In the genomic region with DNA sequence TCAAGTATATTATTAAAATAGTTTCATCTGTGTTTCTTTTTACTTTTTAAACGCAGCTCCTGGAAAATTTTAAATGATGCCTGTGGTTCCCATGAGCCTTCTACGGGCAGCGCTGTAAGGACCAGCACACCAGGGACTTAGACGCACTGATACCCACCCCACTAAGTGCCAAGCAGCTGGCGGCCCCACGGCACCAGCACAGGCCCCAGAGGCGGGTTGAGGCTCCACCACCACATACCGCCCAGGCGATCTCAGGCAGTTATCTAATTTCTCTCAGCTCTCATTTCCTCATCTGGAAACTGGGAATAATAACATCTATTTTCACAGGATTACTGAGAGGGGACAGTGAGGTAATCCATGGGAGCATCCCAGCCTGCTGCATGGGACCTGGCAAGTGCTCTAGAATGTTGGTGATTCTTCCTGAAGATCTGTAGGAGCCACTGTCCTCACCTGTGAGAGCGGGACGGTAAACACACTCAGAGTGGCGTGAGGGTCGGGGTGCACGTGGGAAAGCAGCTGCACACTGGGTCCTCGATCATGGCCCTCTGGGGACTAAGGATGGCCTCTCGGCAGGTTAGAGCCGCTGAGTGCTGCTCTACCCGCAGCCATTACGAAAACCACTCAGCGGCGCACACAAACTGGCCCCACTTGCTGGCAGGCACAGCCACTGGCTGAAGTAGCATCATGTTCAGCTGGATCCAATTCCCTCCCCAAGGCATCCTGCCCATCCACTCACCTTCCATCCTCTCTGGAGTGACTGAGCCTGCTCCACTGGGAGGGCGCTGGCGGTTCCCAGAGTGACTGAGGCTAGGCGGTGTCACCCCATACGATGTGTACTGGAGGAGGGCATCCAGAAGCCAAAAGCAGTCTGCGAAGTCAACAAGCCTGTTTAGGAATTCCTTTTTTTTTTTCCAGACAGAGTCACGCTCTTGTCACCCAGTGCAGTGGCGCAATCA, we compare ENCODE assay signal across 28 cellular contexts. TPM values are rescaled to one million over a fixed set of nuclear protein-coding genes. Genes with fewer than 3 reads are reported as not detected.
DNase-seq lines count a peak whose midpoint lies in the region; ATAC-seq, FAIRE-seq and TF ChIP-seq lines count a peak whose summit lies in the region.
"Had no signal": no experiment of that assay in that cellular context is flagged by ENCODE, and none has a peak within 500 bp of the region (broad histone marks: within the 10 kb centered on the region; RNA-seq: fewer than 3 reads in every experiment).

No MANE protein-coding gene starts in this region.

- in situ Hi-C loops in HepG2 (cut with HindIII; ENCODE audit: extremely low pct_ligation_motif_present, low pct_unique_long_range_greater_than_20kb) (no loop called here), K562 (cut with MboI) (loop anchor here (5.0 to 10.0 kb wide), 3 partner anchors 103 to 425 kb away; no protein-coding TSS in a partner anchor)

- H3K4me2 ChIP-seq in HepG2 (ENCODE audit: low read depth, low read length) (no peak overlapping the region), K562 (ENCODE audit: insufficient read depth, low read length) (no peak overlapping the region), osteoblast (ENCODE audit: insufficient read depth, low read length) (no peak overlapping the region)
- H3K4me2 ChIP-seq: SK-N-SH had no signal

- no peak for TF ChIP-seq EP300 in HepG2 (IDR thresholded peaks at IDR 0.05; ENCODE audit: low read depth in 2 of 2, low read length in 2 of 2)
- no peak for TF ChIP-seq EP300 in HepG2 (CRISPR knock-in tag; IDR thresholded peaks at IDR 0.05; ENCODE audit: borderline replicate concordance)
- no peak for TF ChIP-seq EP300 in K562 (IDR thresholded peaks at IDR 0.05; ENCODE audit: low read length)

- H3K9me1 ChIP-seq in K562 (ENCODE audit: control insufficient read depth, insufficient read depth, low read length): peaks cover 4% of the 10 kb centered on the region

- TF ChIP-seq CTCF in HepG2 (CRISPR knock-in tag; IDR thresholded peaks at IDR 0.05) (no peak), right lobe of liver (IDR thresholded peaks at IDR 0.05) (no peak), K562 (IDR thresholded peaks at IDR 0.05 in 2 of 3, conservative IDR thresholded peaks at IDR 0.05 in 1 of 3; ENCODE audit: insufficient read depth in 2 of 3, low read depth in 1 of 3, low read length in 3 of 3) (no peak), osteoblast (IDR thresholded peaks at IDR 0.05; ENCODE audit: extremely low read depth, low read depth, low read length) (no peak), upper lobe of right lung (IDR thresholded peaks at IDR 0.05) (no peak)

- H3K9me3 ChIP-seq in HepG2 (ENCODE audit: low read length) (no peaks in the 10 kb centered on the region), right lobe of liver (no peaks in the 10 kb centered on the region), K562 (replicated peaks; ENCODE audit: control insufficient read depth, insufficient read depth, low read depth, low read length) (no peaks in the 10 kb centered on the region), osteoblast (ENCODE audit: low read depth, low read length) (no peaks in the 10 kb centered on the region), upper lobe of right lung (no peaks in the 10 kb centered on the region), SJCRH30 (replicated peaks) (no peaks in the 10 kb centered on the region)
- H3K9me3 ChIP-seq: Caco-2, MG63, SK-N-SH had no signal

- BruUV-seq in HepG2 (replicated peaks; lab: Mats Ljungman, UMichigan) (no TSS peak), K562 (replicated peaks; lab: Mats Ljungman, UMichigan) (no TSS peak)

- DNase-seq in HepG2 (ENCODE audit: low spot score) (no peak), right lobe of liver (no peak), K562 (ENCODE audit: extremely low read depth in 1 of 4, low spot score in 3 of 4) (no peak), osteoblast (ENCODE audit: insufficient read length, low spot score, missing footprints) (peak; percentile 60), upper lobe of right lung (peak; percentile 46), SJCRH30 (no peak)
- DNase-seq in NK-92 treated with Interleukin-12 subunit alpha and Interleukin-12 subunit beta, amount 100 ng/mL, for 24 hours (lab: John Stamatoyannopoulos, UW): no peak
- DNase-seq: Caco-2; CD8-positive, alpha-beta T cell; GM23248; H7; KG1; MG63; NCI-H1048; NCI-H1417 treated with DMSO at 0.1 percent for 48 hours; NCI-H1694 treated with DMSO at 0.1 percent for 48 hours; NCI-H2227 treated with DMSO at 0.1 percent for 48 hours; NCI-H526 treated with DMSO at 0.1 percent for 48 hours; SHP77 treated with DMSO at 0.1 percent for 48 hours; SK-N-SH had no signal

- H3K36me3 ChIP-seq in HepG2 (replicated peaks in 1 of 2; ENCODE audit: control insufficient read depth in 1 of 2, insufficient read depth in 2 of 2, low read length in 2 of 2) (peaks cover 46 to 93% of the 10 kb centered on the region in 2 experiments), right lobe of liver (peaks cover 5 to 98% (median 33%) of the 10 kb centered on the region in 4 donors), K562 (ENCODE audit: control insufficient read depth, insufficient read depth, low read length) (peaks cover 94% of the 10 kb centered on the region), osteoblast (ENCODE audit: insufficient read depth, low read length) (peaks cover 74% of the 10 kb centered on the region), upper lobe of right lung (peaks cover 96% of the 10 kb centered on the region), SJCRH30 (no peaks in the 10 kb centered on the region)

- FAIRE-seq in HepG2 (lab: Jason Lieb, UNC) (no peak), K562 (lab: Jason Lieb, UNC) (no peak)
- FAIRE-seq: G401.6, GM12878, HTR-8/SVneo had no signal

- H3K4me1 ChIP-seq in HepG2 (ENCODE audit: insufficient read depth, low read length): no peaks in the 10 kb centered on the region
- no peaks in the 10 kb centered on the region for H3K4me1 ChIP-seq in right lobe of liver
- peaks cover 8 to 12% of the 10 kb centered on the region in 2 experiments; a peak in 3 of 5 replicates for H3K4me1 ChIP-seq in K562 (replicated peaks in 1 of 2; ENCODE audit: control insufficient read depth in 2 of 2, insufficient read depth in 2 of 2, low read length in 2 of 2)
- H3K4me1 ChIP-seq in osteoblast (ENCODE audit: insufficient read depth, low read length): no peaks in the 10 kb centered on the region
- H3K4me1 ChIP-seq in upper lobe of right lung: no peaks in the 10 kb centered on the region
- H3K4me1 ChIP-seq in SJCRH30: no peaks in the 10 kb centered on the region

- TF ChIP-seq RAD21 in HepG2 (CRISPR knock-in tag; IDR thresholded peaks at IDR 0.05): no peak
- no peak for TF ChIP-seq RAD21 in K562 (CRISPR knock-in tag; conservative IDR thresholded peaks at IDR 0.05 in 1 of 2, IDR thresholded peaks at IDR 0.05 in 1 of 2)

- intact Hi-C loops in HepG2 (cut with micrococcal nuclease; ENCODE audit: unreplicated experiment): no loop called here
- intact Hi-C loops in right lobe of liver (cut with DNase I): loop anchor here (5.0 to 10.0 kb wide), 2 partner anchors 95 to 143 kb away; a partner anchor contains a TSS
- intact Hi-C loops in K562 (cut with micrococcal nuclease): no loop called here
- intact Hi-C loops in upper lobe of right lung (cut with DNase I): no loop called here

- no peak overlapping the region for H3K4me3 ChIP-seq in HepG2 (replicated peaks in 1 of 3; ENCODE audit: insufficient read depth in 1 of 3, low read depth in 2 of 3, low read length in 3 of 3)
- no peak overlapping the region for H3K4me3 ChIP-seq in right lobe of liver
- no peak overlapping the region for H3K4me3 ChIP-seq in K562
- no peak overlapping the region for H3K4me3 ChIP-seq in osteoblast (ENCODE audit: insufficient read depth, low read length)
- H3K4me3 ChIP-seq in upper lobe of right lung: no peak overlapping the region
- H3K4me3 ChIP-seq in SJCRH30: no peak overlapping the region
- H3K4me3 ChIP-seq: GM12878, GM23248, MG63 had no signal

- no peak for TF ChIP-seq POLR2A in HepG2 (IDR thresholded peaks at IDR 0.05; ENCODE audit: insufficient read depth in 1 of 2, low read depth in 2 of 2, low read length in 2 of 2)
- no peak for TF ChIP-seq POLR2A in right lobe of liver (IDR thresholded peaks at IDR 0.05)
- TF ChIP-seq POLR2A in K562 (conservative IDR thresholded peaks at IDR 0.05): no peak

- H3K9ac ChIP-seq in HepG2 (ENCODE audit: insufficient read depth, low read depth, low read length) (no peak overlapping the region), K562 (ENCODE audit: insufficient read depth in 1 of 2, low read depth in 2 of 2, low read length in 2 of 2) (peak overlapping the region in 1 of 2 experiments; percentile 40; a peak in 1 of 4 replicates)
- H3K9ac ChIP-seq: GM23248, SK-N-SH had no signal

- H3K27ac ChIP-seq in HepG2 (ENCODE audit: extremely low read length, insufficient read depth, low read length): no peak overlapping the region
- no peak overlapping the region for H3K27ac ChIP-seq in right lobe of liver
- H3K27ac ChIP-seq in K562 (ENCODE audit: extremely low read depth, low read depth, low read length): no peak overlapping the region
- H3K27ac ChIP-seq in osteoblast (ENCODE audit: low read depth, low read length): no peak overlapping the region
- no peak overlapping the region for H3K27ac ChIP-seq in upper lobe of right lung
- no peak overlapping the region for H3K27ac ChIP-seq in SJCRH30
- H3K27ac ChIP-seq: C4-2B, GM23248, RWPE1 had no signal

- H3K79me2 ChIP-seq in HepG2 (ENCODE audit: insufficient read depth, low read length) (no peaks in the 10 kb centered on the region), K562 (ENCODE audit: control insufficient read depth, insufficient read depth, low read length) (no peaks in the 10 kb centered on the region), osteoblast (ENCODE audit: insufficient read depth, low read length) (no peaks in the 10 kb centered on the region)

- ATAC-seq in HepG2 (no peak), right lobe of liver (no peak), K562 (no peak), upper lobe of right lung (no peak), HG03432 (IDR thresholded peaks at IDR 0.05; ENCODE audit: unreplicated experiment) (no peak)
- ATAC-seq: CD8-positive, alpha-beta T cell; GM12878 had no signal

- H2AFZ ChIP-seq in HepG2 (ENCODE audit: low read length) (no peak overlapping the region), K562 (ENCODE audit: low read depth, low read length) (no peak overlapping the region), osteoblast (ENCODE audit: low read length) (no peak overlapping the region)
- H2AFZ ChIP-seq: GM23248 had no signal

- H4K20me1 ChIP-seq in HepG2 (ENCODE audit: insufficient read depth, low read length) (peaks cover 4% of the 10 kb centered on the region; the same call in 1 of the 2 replicates), K562 (replicated peaks; ENCODE audit: control insufficient read depth, insufficient read depth, low read length) (0 out of 2 replicates have a peak, but pooled peaks cover under 1% of the 10 kb centered on the region), osteoblast (ENCODE audit: insufficient read depth, low read length) (peaks cover 17% of the 10 kb centered on the region)

- 97% methylated on average over 28 of the region's 28 CpGs for WGBS in HepG2 (ENCODE audit: low lambda C conversion rate)
- 92% methylated on average over 6 of the region's 28 CpGs for WGBS in right lobe of liver (ENCODE audit: insufficient coverage, low coverage, low lambda C conversion rate, missing lambda C conversion rate)
- 96% methylated on average over 28 of the region's 28 CpGs for WGBS in K562 (ENCODE audit: insufficient coverage, low coverage, missing lambda C conversion rate)

- POLR2A ChIA-PET in HepG2 (lab: Yijun Ruan, JAX): no interaction called here
- POLR2A ChIA-PET in K562 (lab: Yijun Ruan, JAX): interaction anchor here (0.6 to 1.5 kb wide), 5 partner anchors 8 to 1702 kb away, joined by 3 to 8 read pairs (median 3); no protein-coding TSS in a partner anchor

- no peaks in the 10 kb centered on the region for H3K27me3 ChIP-seq in HepG2 (ENCODE audit: control insufficient read depth in 1 of 2, insufficient read depth in 2 of 2, low read length in 2 of 2)
- no peaks in the 10 kb centered on the region for H3K27me3 ChIP-seq in right lobe of liver
- no peaks in the 10 kb centered on the region for H3K27me3 ChIP-seq in K562 (ENCODE audit: control insufficient read depth in 2 of 2, insufficient read depth in 2 of 2, low read length in 2 of 2)
- no peaks in the 10 kb centered on the region for H3K27me3 ChIP-seq in osteoblast (ENCODE audit: insufficient read depth, low read length)
- H3K27me3 ChIP-seq in upper lobe of right lung: no peaks in the 10 kb centered on the region
- no peaks in the 10 kb centered on the region for H3K27me3 ChIP-seq in SJCRH30
- H3K27me3 ChIP-seq: MG63 had no signal

- CTCF ChIA-PET in HepG2 (lab: Yijun Ruan, JAX; ENCODE audit: low intra/inter-chr PET ratio, low total read pairs) (no interaction called here), K562 (lab: Yijun Ruan, JAX; ENCODE audit: low intra/inter-chr PET ratio) (no interaction called here)

RNA-seq across cellular contexts. Expression of a gene that starts 17.6 kb away (rescaled TPM):
- total RNA-seq in HepG2 (2016; rRNA removed; fragmentation: Illumina TruSeq; extraction: Trizol): 0.24 TPM in 1 of 2 replicates, not detected in the other
- total RNA-seq in HepG2 (2016; cell fraction: cytosol; rRNA removed; fragmentation: Illumina TruSeq; extraction: Trizol; ENCODE audit: low read depth): not detected in 2 replicates
- total RNA-seq in HepG2 (2016; cell fraction: insoluble cytoplasmic fraction; rRNA removed; fragmentation: Illumina TruSeq; extraction: Trizol): not detected in 2 replicates
- total RNA-seq in HepG2 (2016; cell fraction: membrane; rRNA removed; fragmentation: Illumina TruSeq; extraction: Trizol): 0.31 TPM in 1 of 2 replicates, not detected in the other
- not detected in 2 replicates for total RNA-seq in HepG2 (2016; cell fraction: nucleus; rRNA removed; fragmentation: Illumina TruSeq; extraction: Trizol)
- 0.37 and 0.61 TPM in 2 replicates for polyA plus RNA-seq in HepG2 (2011; rRNA removed)
- polyA plus RNA-seq in HepG2 (2011; cell fraction: cytosol; rRNA removed): 0.30 and 0.38 TPM in 2 replicates
- polyA plus RNA-seq in HepG2 (2011; cell fraction: nucleus; rRNA removed): 0.16 and 0.71 TPM in 2 replicates
- polyA plus RNA-seq in HepG2 (2012): 0.13 TPM in 1 of 2 replicates, not detected in the other
- polyA plus RNA-seq in HepG2 (2016; cell fraction: cytosol; fragmentation: Illumina TruSeq; extraction: Trizol; ENCODE audit: low read depth): not detected in 2 replicates
- polyA plus RNA-seq in HepG2 (2016; cell fraction: insoluble cytoplasmic fraction; fragmentation: Illumina TruSeq; extraction: Trizol; ENCODE audit: low read depth): not detected in 2 replicates
- polyA plus RNA-seq in HepG2 (2016; cell fraction: membrane; fragmentation: Illumina TruSeq; extraction: Trizol; ENCODE audit: low read depth): not detected in 2 replicates
- polyA plus RNA-seq in HepG2 (2016; cell fraction: nucleus; fragmentation: Illumina TruSeq; extraction: Trizol; ENCODE audit: insufficient read depth, low read depth): not detected in 2 replicates
- polyA minus RNA-seq in HepG2 (2011; rRNA and poly(A)+ RNA removed; ENCODE audit: low replicate concordance): 0.36 TPM in 1 of 2 replicates, not detected in the other
- polyA minus RNA-seq in HepG2 (2011; cell fraction: cytosol; rRNA and poly(A)+ RNA removed): not detected in 2 replicates
- not detected in 2 replicates for polyA minus RNA-seq in HepG2 (2011; cell fraction: nucleus; rRNA and poly(A)+ RNA removed)
- not detected for total RNA-seq in right lobe of liver
- not detected in 2 replicates for total RNA-seq in K562 (2011; cell fraction: chromatin; rRNA removed; ENCODE audit: low replicate concordance)
- total RNA-seq in K562 (2011; cell fraction: nucleolus; rRNA removed): not detected in 2 replicates
- total RNA-seq in K562 (2011; cell fraction: nucleoplasm; rRNA removed): not detected in 2 replicates
- not detected in 2 replicates for total RNA-seq in K562 (2014; rRNA removed)
- not detected in 2 replicates for total RNA-seq in K562 (2014; rRNA removed; fragmentation: Illumina TruSeq; extraction: Trizol)
- total RNA-seq in K562 (2015; rRNA removed; fragmentation: Illumina TruSeq; extraction: Trizol): not detected in 2 replicates
- total RNA-seq in K562 (2021): not detected in 2 replicates
- not detected in 2 replicates for polyA plus RNA-seq in K562 (2011; rRNA removed)
- not detected in 2 replicates for polyA plus RNA-seq in K562 (2011; cell fraction: cytosol; rRNA removed)
- not detected in 2 replicates for polyA plus RNA-seq in K562 (2011; cell fraction: nucleus; rRNA removed)
- not detected in 2 replicates for polyA plus RNA-seq in K562 (2012)
- polyA plus RNA-seq in K562 (2014; fragmentation: Illumina TruSeq; extraction: Trizol): not detected in 2 replicates
- polyA plus RNA-seq in K562 (2014; fragmentation: Nextera tagmentation; extraction: Ambion mirVana): not detected
- polyA plus RNA-seq in K562 (2014; rRNA removed): 0.28 TPM in 1 of 2 replicates, not detected in the other
- not detected in 2 replicates for polyA minus RNA-seq in K562 (2011; rRNA and poly(A)+ RNA removed)
- polyA minus RNA-seq in K562 (2011; cell fraction: cytosol; rRNA and poly(A)+ RNA removed): not detected in 2 replicates
- polyA minus RNA-seq in K562 (2011; cell fraction: nucleus; rRNA and poly(A)+ RNA removed): not detected in 2 replicates
- total RNA-seq in osteoblast: not detected in 2 replicates
- total RNA-seq in upper lobe of right lung: not detected
- not detected in 2 replicates for total RNA-seq in SJCRH30 (2014; rRNA removed; shearing (Covaris generic))
- total RNA-seq: A673; CD8-positive, alpha-beta T cell; GM12878; GM23248; H7; NCI-H460 had no signal
- polyA plus RNA-seq: GM12878, GM23248, SK-N-SH had no signal

RNA-seq across cellular contexts. Expression of a gene that starts 56.5 kb away (rescaled TPM):
- 42.0 and 56.7 TPM in 2 replicates for total RNA-seq in HepG2 (2016; rRNA removed; fragmentation: Illumina TruSeq; extraction: Trizol)
- total RNA-seq in HepG2 (2016; cell fraction: cytosol; rRNA removed; fragmentation: Illumina TruSeq; extraction: Trizol; ENCODE audit: low read depth): 14.4 and 16.1 TPM in 2 replicates
- 36.6 and 55.6 TPM in 2 replicates for total RNA-seq in HepG2 (2016; cell fraction: insoluble cytoplasmic fraction; rRNA removed; fragmentation: Illumina TruSeq; extraction: Trizol)
- 45.4 and 47.4 TPM in 2 replicates for total RNA-seq in HepG2 (2016; cell fraction: membrane; rRNA removed; fragmentation: Illumina TruSeq; extraction: Trizol)
- 69.1 and 74.7 TPM in 2 replicates for total RNA-seq in HepG2 (2016; cell fraction: nucleus; rRNA removed; fragmentation: Illumina TruSeq; extraction: Trizol)
- 83.4 and 91.3 TPM in 2 replicates for polyA plus RNA-seq in HepG2 (2011; rRNA removed)
- polyA plus RNA-seq in HepG2 (2011; cell fraction: cytosol; rRNA removed): 67.3 and 71.7 TPM in 2 replicates
- polyA plus RNA-seq in HepG2 (2011; cell fraction: nucleus; rRNA removed): 131 and 133 TPM in 2 replicates
- 62.6 and 69.2 TPM in 2 replicates for polyA plus RNA-seq in HepG2 (2012)
- 8.3 TPM in 2 replicates for polyA plus RNA-seq in HepG2 (2016; cell fraction: cytosol; fragmentation: Illumina TruSeq; extraction: Trizol; ENCODE audit: low read depth)
- 38.4 and 45.1 TPM in 2 replicates for polyA plus RNA-seq in HepG2 (2016; cell fraction: insoluble cytoplasmic fraction; fragmentation: Illumina TruSeq; extraction: Trizol; ENCODE audit: low read depth)
- 28.8 and 29.8 TPM in 2 replicates for polyA plus RNA-seq in HepG2 (2016; cell fraction: membrane; fragmentation: Illumina TruSeq; extraction: Trizol; ENCODE audit: low read depth)
- polyA plus RNA-seq in HepG2 (2016; cell fraction: nucleus; fragmentation: Illumina TruSeq; extraction: Trizol; ENCODE audit: insufficient read depth, low read depth): 102 and 104 TPM in 2 replicates
- polyA minus RNA-seq in HepG2 (2011; rRNA and poly(A)+ RNA removed; ENCODE audit: low replicate concordance): 115 TPM in 2 replicates
- 74.7 and 82.8 TPM in 2 replicates for polyA minus RNA-seq in HepG2 (2011; cell fraction: cytosol; rRNA and poly(A)+ RNA removed)
- 177 and 179 TPM in 2 replicates for polyA minus RNA-seq in HepG2 (2011; cell fraction: nucleus; rRNA and poly(A)+ RNA removed)
- total RNA-seq in right lobe of liver: 10 to 100 TPM; 34.5 to 45.6 (median 40.1) TPM
- 203 and 232 TPM in 2 replicates for total RNA-seq in K562 (2011; cell fraction: chromatin; rRNA removed; ENCODE audit: low replicate concordance)
- total RNA-seq in K562 (2011; cell fraction: nucleolus; rRNA removed): 178 and 187 TPM in 2 replicates
- total RNA-seq in K562 (2011; cell fraction: nucleoplasm; rRNA removed): 182 and 207 TPM in 2 replicates
- 43.8 and 50.9 TPM in 2 replicates for total RNA-seq in K562 (2014; rRNA removed)
- 31.7 and 32.0 TPM in 2 replicates for total RNA-seq in K562 (2014; rRNA removed; fragmentation: Illumina TruSeq; extraction: Trizol)
- total RNA-seq in K562 (2015; rRNA removed; fragmentation: Illumina TruSeq; extraction: Trizol): 35.7 and 40.3 TPM in 2 replicates
- 46.6 and 53.9 TPM in 2 replicates for total RNA-seq in K562 (2021)
- 47.5 and 57.6 TPM in 2 replicates for polyA plus RNA-seq in K562 (2011; rRNA removed)
- polyA plus RNA-seq in K562 (2011; cell fraction: cytosol; rRNA removed): 34.2 and 40.0 TPM in 2 replicates
- polyA plus RNA-seq in K562 (2011; cell fraction: nucleus; rRNA removed): 123 and 127 TPM in 2 replicates
- polyA plus RNA-seq in K562 (2012): 53.2 and 68.8 TPM in 2 replicates
- polyA plus RNA-seq in K562 (2014; fragmentation: Illumina TruSeq; extraction: Trizol): 47.5 and 50.6 TPM in 2 replicates
- 1 to 10 TPM; 2.8 to 4.3 TPM for polyA plus RNA-seq in K562 (2014; fragmentation: Nextera tagmentation; extraction: Ambion mirVana)
- 47.3 and 52.6 TPM in 2 replicates for polyA plus RNA-seq in K562 (2014; rRNA removed)
- polyA minus RNA-seq in K562 (2011; rRNA and poly(A)+ RNA removed): 74.1 and 90.4 TPM in 2 replicates
- polyA minus RNA-seq in K562 (2011; cell fraction: cytosol; rRNA and poly(A)+ RNA removed): 38.7 and 55.3 TPM in 2 replicates
- polyA minus RNA-seq in K562 (2011; cell fraction: nucleus; rRNA and poly(A)+ RNA removed): 101 and 126 TPM in 2 replicates
- 114 and 133 TPM in 2 replicates for total RNA-seq in osteoblast
- total RNA-seq in upper lobe of right lung: 97.5 TPM
- total RNA-seq in SJCRH30 (2014; rRNA removed; shearing (Covaris generic)): 38.2 and 39.2 TPM in 2 replicates

Comparison
In these comparisons a context has a peak if more than half of its experiments do, and no peak if none do; other contexts are left out.
1. intact Hi-C loops: an anchor here in right lobe of liver (5.0 to 10.0 kb wide); none called in HepG2, K562 and upper lobe of right lung.
2. DNase-seq: peak in osteoblast (single experiment) and upper lobe of right lung (single experiment); none in HepG2 (single experiment), right lobe of liver (0 of 3), K562 (0 of 4), NK-92 treated with Interleukin-12 subunit alpha and Interleukin-12 subunit beta, amount 100 ng/mL, for 24 hours (single experiment) and SJCRH30 (0 of 2).